ENCODE assay signal across 10 cellular contexts in the genomic region with DNA sequence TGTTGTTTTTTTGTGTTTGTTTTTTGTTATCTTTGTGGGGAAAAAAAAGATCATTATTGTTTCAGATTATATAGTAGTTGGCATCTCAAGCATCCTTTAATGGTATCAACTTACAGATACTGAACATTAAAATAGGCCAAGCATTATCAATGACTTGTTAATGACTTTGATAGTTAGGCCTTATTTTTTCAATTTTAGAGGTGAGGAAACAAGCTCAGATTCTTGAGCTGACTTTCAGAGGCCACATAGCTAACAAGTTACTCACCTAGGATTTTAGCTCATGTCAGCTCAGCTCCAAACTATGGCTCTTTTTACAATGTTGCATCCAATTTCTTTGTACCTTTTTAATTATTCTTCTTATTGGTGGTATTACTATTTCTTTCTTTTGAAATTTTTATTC. TPM values are rescaled to one million over a fixed set of nuclear protein-coding genes. Genes with fewer than 3 reads are reported as not detected.
A peak's percentile ranks its signal among the peaks of the same experiment; 100 is the strongest.
DNase-seq lines count a peak whose midpoint lies in the region; ATAC-seq lines count a peak whose summit lies in the region.
"Had no signal": no experiment of that assay in that cellular context is flagged by ENCODE, and none has a peak within 500 bp of the region (broad histone marks: within the 10 kb centered on the region; RNA-seq: fewer than 3 reads in every experiment).

No MANE protein-coding gene starts in this region.

- no peak for DNase-seq in stimulated activated naive CD8-positive, alpha-beta T cell treated with anti-CD3 and anti-CD28 coated beads, Interleukin-15, Interleukin-2, amounts not matched to agents 100 U/mL and 50 U/mL, for 24 hours
- DNase-seq in activated CD4-positive, alpha-beta memory T cell treated with anti-CD3 and anti-CD28 coated beads, Interleukin-2, amount 10 ng/mL, durations not matched to agents 7 days and 5 days: no peak
- DNase-seq in hepatic stellate cell (ENCODE audit: low spot score): peak; percentile 18
- no peak for DNase-seq in hypothalamus (lab: John Stamatoyannopoulos, UW)
- DNase-seq in KBM-7: no peak
- DNase-seq in ureter (ENCODE audit: low spot score): no peak
- no peak for DNase-seq in NCI-H146 (lab: John Stamatoyannopoulos, UW)
- DNase-seq: cortex of kidney, NCI-H2081 had no signal

- peak overlapping the region; percentile 87 for H3K4me3 Mint-ChIP-seq in stimulated activated naive CD8-positive, alpha-beta T cell treated with anti-CD3 and anti-CD28 coated beads, Interleukin-15, Interleukin-2, amounts not matched to agents 100 ng/mL and 50 ng/mL, for 24 hours
- H3K4me3 Mint-ChIP-seq in activated CD4-positive, alpha-beta memory T cell treated with anti-CD3 and anti-CD28 coated beads, Interleukin-2, amount 10 ng/mL, durations not matched to agents 7 days and 5 days: peak overlapping the region; percentile 83

- H3K36me3 Mint-ChIP-seq in stimulated activated naive CD8-positive, alpha-beta T cell treated with anti-CD3 and anti-CD28 coated beads, Interleukin-15, Interleukin-2, amounts not matched to agents 100 ng/mL and 50 ng/mL, for 24 hours (ENCODE audit: low read depth): peaks cover 4% of the 10 kb centered on the region
- H3K36me3 Mint-ChIP-seq in activated CD4-positive, alpha-beta memory T cell treated with anti-CD3 and anti-CD28 coated beads, Interleukin-2, amount 10 ng/mL, durations not matched to agents 7 days and 5 days (ENCODE audit: low read depth): peaks cover 26% of the 10 kb centered on the region

- no peaks in the 10 kb centered on the region for H3K27me3 Mint-ChIP-seq in stimulated activated naive CD8-positive, alpha-beta T cell treated with anti-CD3 and anti-CD28 coated beads, Interleukin-15, Interleukin-2, amounts not matched to agents 100 ng/mL and 50 ng/mL, for 24 hours
- peaks cover 11% of the 10 kb centered on the region for H3K27me3 Mint-ChIP-seq in activated CD4-positive, alpha-beta memory T cell treated with anti-CD3 and anti-CD28 coated beads, Interleukin-2, amount 10 ng/mL, durations not matched to agents 7 days and 5 days

- peaks cover 49% of the 10 kb centered on the region for H3K4me1 Mint-ChIP-seq in stimulated activated naive CD8-positive, alpha-beta T cell treated with anti-CD3 and anti-CD28 coated beads, Interleukin-15, Interleukin-2, amounts not matched to agents 100 ng/mL and 50 ng/mL, for 24 hours (ENCODE audit: low read depth)
- peaks cover 49% of the 10 kb centered on the region for H3K4me1 Mint-ChIP-seq in activated CD4-positive, alpha-beta memory T cell treated with anti-CD3 and anti-CD28 coated beads, Interleukin-2, amount 10 ng/mL, durations not matched to agents 7 days and 5 days

- H3K27ac Mint-ChIP-seq in stimulated activated naive CD8-positive, alpha-beta T cell treated with anti-CD3 and anti-CD28 coated beads, Interleukin-15, Interleukin-2, amounts not matched to agents 100 ng/mL and 50 ng/mL, for 24 hours: peak overlapping the region; percentile 92
- peak overlapping the region; percentile 79 for H3K27ac Mint-ChIP-seq in activated CD4-positive, alpha-beta memory T cell treated with anti-CD3 and anti-CD28 coated beads, Interleukin-2, amount 10 ng/mL, durations not matched to agents 7 days and 5 days

- no peaks in the 10 kb centered on the region for H3K9me3 Mint-ChIP-seq in stimulated activated naive CD8-positive, alpha-beta T cell treated with anti-CD3 and anti-CD28 coated beads, Interleukin-15, Interleukin-2, amounts not matched to agents 100 ng/mL and 50 ng/mL, for 24 hours
- H3K9me3 Mint-ChIP-seq in activated CD4-positive, alpha-beta memory T cell treated with anti-CD3 and anti-CD28 coated beads, Interleukin-2, amount 10 ng/mL, durations not matched to agents 7 days and 5 days: no peaks in the 10 kb centered on the region

- POLR2A ChIA-PET in activated CD4-positive, alpha-beta memory T cell treated with anti-CD3 and anti-CD28 coated beads, Interleukin-2, amount 10 ng/mL, durations not matched to agents 7 days and 5 days (lab: Charles Lee): interaction anchor here (1.0 to 7.4 kb wide), 8 partner anchors 10 to 169 kb away, joined by 3 to 123 read pairs (median 11); partner anchors contain the start of gene COPS4

- no peak for ATAC-seq in stimulated activated naive CD8-positive, alpha-beta T cell treated with anti-CD3 and anti-CD28 coated beads, Interleukin-15, Interleukin-2, amounts not matched to agents 100 U/mL and 50 U/mL, for 24 hours

- CTCF ChIA-PET in activated CD4-positive, alpha-beta memory T cell treated with anti-CD3 and anti-CD28 coated beads, Interleukin-2, amount 10 ng/mL, durations not matched to agents 7 days and 5 days (lab: Charles Lee): interaction anchor here (1.1 to 4.7 kb wide), 10 partner anchors 10 to 166 kb away, joined by 3 to 21 read pairs (median 5); no protein-coding TSS in a partner anchor

- in situ Hi-C loops in KBM-7 (cut with MboI; ENCODE audit: low pct_unique_long_range_greater_than_20kb, low sequenced_read_pairs): no loop called here

RNA-seq across cellular contexts. Expression of gene PLAC8, which starts 0.5 kb away (rescaled TPM):
- total RNA-seq in activated CD4-positive, alpha-beta memory T cell treated with anti-CD3 and anti-CD28 coated beads, Interleukin-2, amount 10 ng/mL, durations not matched to agents 7 days and 5 days: 100 to 1,000 TPM; 182 to 183 TPM
- total RNA-seq in ureter: 4.9 TPM

Comparison
In these comparisons a context has a peak if more than half of its experiments do, and no peak if none do; other contexts are left out.
1. RNA of gene PLAC8, which starts 0.5 kb away (total RNA-seq): 182 to 183 TPM in activated CD4-positive, alpha-beta memory T cell treated with anti-CD3 and anti-CD28 coated beads, Interleukin-2, amount 10 ng/mL, durations not matched to agents 7 days and 5 days; 4.9 TPM in ureter (single experiment); every median in the first group is over 10 times any median in the second.